In genomic region chr13:59345316-59345715, GRCh38 we compare ENCODE assay signal across 21 cellular contexts.
DNase-seq lines count a peak whose midpoint lies in the region; ATAC-seq and TF ChIP-seq lines count a peak whose summit lies in the region.
"Had no signal": no experiment of that assay in that cellular context is flagged by ENCODE, and none has a peak within 500 bp of the region (broad histone marks: within the 10 kb centered on the region; RNA-seq: fewer than 3 reads in every experiment).

No MANE protein-coding gene starts in this region.

- no peak for ATAC-seq in HG03175 (IDR thresholded peaks at IDR 0.05; ENCODE audit: unreplicated experiment)
- no peak for ATAC-seq in HG02759 (IDR thresholded peaks at IDR 0.05; ENCODE audit: unreplicated experiment)
- no peak for ATAC-seq in activated CD8-positive, alpha-beta memory T cell treated with anti-CD3 and anti-CD28 coated beads, Interleukin-2, amount 10 ng/mL, durations not matched to agents 7 days and 5 days
- ATAC-seq: activated CD4-positive, CD25-positive, alpha-beta regulatory T cell treated with anti-CD3 and anti-CD28 coated beads, Interleukin-2, amount 50 U/mL, for 24 hours; activated naive CD8-positive, alpha-beta T cell treated with anti-CD3 and anti-CD28 coated beads, Interleukin-2, amount 50 U/mL, for 24 hours; activated T-helper 17 cell treated with anti-CD3 and anti-CD28 coated beads, Interleukin-2, amount 50 U/mL, for 72 hours; stimulated activated naive CD8-positive, alpha-beta T cell treated with anti-CD3 and anti-CD28 coated beads, Interleukin-15, amount 100 ng/mL, for 72 hours had no signal

- H3K4me1 Mint-ChIP-seq in activated CD8-positive, alpha-beta memory T cell treated with anti-CD3 and anti-CD28 coated beads, Interleukin-2, amount 10 ng/mL, durations not matched to agents 7 days and 5 days = no peaks in the 10 kb centered on the region
- H3K4me1 Mint-ChIP-seq: activated naive CD8-positive, alpha-beta T cell treated with anti-CD3 and anti-CD28 coated beads, Interleukin-2, amount 50 U/mL, for 24 hours; activated T-helper 17 cell treated with anti-CD3 and anti-CD28 coated beads, Interleukin-2, amount 50 U/mL, for 72 hours; CD4-positive, CD25-positive, alpha-beta regulatory T cell; stimulated activated naive CD8-positive, alpha-beta T cell treated with anti-CD3 and anti-CD28 coated beads, Interleukin-15, amount 100 ng/mL, for 72 hours had no signal

- H2BK5ac ChIP-seq in mesendoderm (ENCODE audit: low read length) = no peak overlapping the region

- no peaks in the 10 kb centered on the region for H3K9me3 Mint-ChIP-seq in activated CD8-positive, alpha-beta memory T cell treated with anti-CD3 and anti-CD28 coated beads, Interleukin-2, amount 10 ng/mL, durations not matched to agents 7 days and 5 days (ENCODE audit: low read depth)
- H3K9me3 Mint-ChIP-seq: activated naive CD8-positive, alpha-beta T cell treated with anti-CD3 and anti-CD28 coated beads, Interleukin-2, amount 50 U/mL, for 24 hours; stimulated activated naive CD8-positive, alpha-beta T cell treated with anti-CD3 and anti-CD28 coated beads, Interleukin-15, amount 100 ng/mL, for 72 hours had no signal

- H3K4ac ChIP-seq in mesendoderm (ENCODE audit: low read depth, low read length) = peak overlapping the region; percentile 43

- H3K27me3 Mint-ChIP-seq in activated CD8-positive, alpha-beta memory T cell treated with anti-CD3 and anti-CD28 coated beads, Interleukin-2, amount 10 ng/mL, durations not matched to agents 7 days and 5 days = no peaks in the 10 kb centered on the region
- H3K27me3 Mint-ChIP-seq: CD4-positive, CD25-positive, alpha-beta regulatory T cell had no signal

- no peak overlapping the region for H4K5ac ChIP-seq in mesendoderm (ENCODE audit: low read length)

- DNase-seq in NCI-H69 (lab: John Stamatoyannopoulos, UW) (peak; percentile 89), fibroblast of pulmonary artery (ENCODE audit: low read depth) (peak; percentile 94), mesendoderm (no peak), RWPE1 (ENCODE audit: low spot score) (no peak)
- DNase-seq in activated CD8-positive, alpha-beta memory T cell treated with anti-CD3 and anti-CD28 coated beads, Interleukin-2, amount 10 ng/mL, durations not matched to agents 7 days and 5 days = no peak
- DNase-seq: activated naive CD8-positive, alpha-beta T cell treated with anti-CD3 and anti-CD28 coated beads, Interleukin-2, amount 50 U/mL, for 24 hours; CD4-positive, CD25-positive, alpha-beta regulatory T cell; DMS79; hippocampal formation; kidney; NCI-H1930; nucleus accumbens; right lobe of liver; SJCRH30; stimulated activated CD4-positive, alpha-beta T cell treated with anti-CD3 and anti-CD28 coated beads, Interleukin-2, amount 100 ng/mL, for 24 hours; stimulated activated naive CD8-positive, alpha-beta T cell treated with anti-CD3 and anti-CD28 coated beads, Interleukin-15, amount 100 ng/mL, for 72 hours had no signal

- CTCF ChIA-PET in RWPE1 (lab: Yijun Ruan, JAX) = no interaction called here
- CTCF ChIA-PET in activated CD8-positive, alpha-beta memory T cell treated with anti-CD3 and anti-CD28 coated beads, Interleukin-2, amount 10 ng/mL, durations not matched to agents 7 days and 5 days (lab: Charles Lee) = no interaction called here

- H3K27ac ChIP-seq in 22Rv1 (peak overlapping the region; percentile 95), mesendoderm (ENCODE audit: low read depth, low read length) (no peak overlapping the region), RWPE1 (no peak overlapping the region)
- H3K27ac ChIP-seq: right lobe of liver, SJCRH30 had no signal

- no peaks in the 10 kb centered on the region for H3K4me1 ChIP-seq in mesendoderm (ENCODE audit: control insufficient read depth, low read depth, low read length)
- H3K4me1 ChIP-seq: right lobe of liver, SJCRH30 had no signal

- no peak overlapping the region for H2BK15ac ChIP-seq in mesendoderm (replicated peaks; ENCODE audit: low read depth)

- no peaks in the 10 kb centered on the region for H3K36me3 Mint-ChIP-seq in activated CD8-positive, alpha-beta memory T cell treated with anti-CD3 and anti-CD28 coated beads, Interleukin-2, amount 10 ng/mL, durations not matched to agents 7 days and 5 days
- H3K36me3 Mint-ChIP-seq: CD4-positive, CD25-positive, alpha-beta regulatory T cell had no signal

- no peak overlapping the region for H3K27ac Mint-ChIP-seq in activated CD8-positive, alpha-beta memory T cell treated with anti-CD3 and anti-CD28 coated beads, Interleukin-2, amount 10 ng/mL, durations not matched to agents 7 days and 5 days
- H3K27ac Mint-ChIP-seq: activated naive CD8-positive, alpha-beta T cell treated with anti-CD3 and anti-CD28 coated beads, Interleukin-2, amount 50 U/mL, for 24 hours; activated T-helper 17 cell treated with anti-CD3 and anti-CD28 coated beads, Interleukin-2, amount 50 U/mL, for 72 hours; CD4-positive, CD25-positive, alpha-beta regulatory T cell; stimulated activated naive CD8-positive, alpha-beta T cell treated with anti-CD3 and anti-CD28 coated beads, Interleukin-15, amount 100 ng/mL, for 72 hours had no signal

- H3K27me3 ChIP-seq in mesendoderm (ENCODE audit: insufficient read depth, low read length, poor library complexity) = no peaks in the 10 kb centered on the region
- H3K27me3 ChIP-seq: right lobe of liver, SJCRH30 had no signal

- H2AK5ac ChIP-seq in mesendoderm (ENCODE audit: low read length) = peak overlapping the region; percentile 34

- no peak overlapping the region for H3K23ac ChIP-seq in mesendoderm (ENCODE audit: low read length)

- no peak overlapping the region for H3K4me3 ChIP-seq in fibroblast of pulmonary artery (replicated peaks; ENCODE audit: low read depth, low read length)
- no peak overlapping the region for H3K4me3 ChIP-seq in mesendoderm (ENCODE audit: low read length)
- H3K4me3 ChIP-seq: right lobe of liver, SJCRH30 had no signal

- H3K36me3 ChIP-seq in mesendoderm (ENCODE audit: control insufficient read depth, insufficient read depth, low read length) = no peaks in the 10 kb centered on the region
- H3K36me3 ChIP-seq: right lobe of liver, SJCRH30 had no signal

- H2BK120ac ChIP-seq in mesendoderm (ENCODE audit: low read depth, low read length) = no peak overlapping the region

- H4K8ac ChIP-seq in mesendoderm (ENCODE audit: low read depth, low read length) = no peak overlapping the region

- H3K79me2 ChIP-seq in mesendoderm (ENCODE audit: control insufficient read depth, insufficient read depth, low read length) = no peaks in the 10 kb centered on the region

- no peak overlapping the region for H3K4me2 ChIP-seq in mesendoderm (ENCODE audit: low read length)

- POLR2A ChIA-PET in RWPE1 (lab: Yijun Ruan, JAX; ENCODE audit: low non-redundant PET) = no interaction called here

- H3K9ac ChIP-seq in mesendoderm (ENCODE audit: low read length) = no peak overlapping the region

- no peak overlapping the region for H3K18ac ChIP-seq in mesendoderm (ENCODE audit: low read length)

- no CpG with 5 or more reads among the region's 2 CpGs for WGBS in mesendoderm (ENCODE audit: extremely low coverage, insufficient coverage, low lambda C conversion rate)

- H3K4me3 Mint-ChIP-seq in activated CD8-positive, alpha-beta memory T cell treated with anti-CD3 and anti-CD28 coated beads, Interleukin-2, amount 10 ng/mL, durations not matched to agents 7 days and 5 days = no peak overlapping the region
- H3K4me3 Mint-ChIP-seq: activated naive CD8-positive, alpha-beta T cell treated with anti-CD3 and anti-CD28 coated beads, Interleukin-2, amount 50 U/mL, for 24 hours; activated T-helper 17 cell treated with anti-CD3 and anti-CD28 coated beads, Interleukin-2, amount 50 U/mL, for 72 hours; CD4-positive, CD25-positive, alpha-beta regulatory T cell; stimulated activated naive CD8-positive, alpha-beta T cell treated with anti-CD3 and anti-CD28 coated beads, Interleukin-15, amount 100 ng/mL, for 72 hours had no signal

- peak overlapping the region; percentile 27 for H3K56ac ChIP-seq in mesendoderm (ENCODE audit: low read length)

- no peak for TF ChIP-seq CTCF in 22Rv1 (IDR thresholded peaks at IDR 0.05)
- no peak for TF ChIP-seq CTCF in fibroblast of pulmonary artery (IDR thresholded peaks at IDR 0.05; ENCODE audit: low read length, missing control alignments)
- TF ChIP-seq CTCF in RWPE1 (conservative IDR thresholded peaks at IDR 0.05; ENCODE audit: low read depth) = no peak

- no peaks in the 10 kb centered on the region for H3K79me1 ChIP-seq in mesendoderm (ENCODE audit: low read length)

Comparison
In these comparisons a context has a peak if more than half of its experiments do, and no peak if none do; other contexts are left out.
1. DNase-seq: peak in NCI-H69 (single experiment) and fibroblast of pulmonary artery (single experiment); none in mesendoderm (single experiment), RWPE1 (single experiment) and activated CD8-positive, alpha-beta memory T cell treated with anti-CD3 and anti-CD28 coated beads, Interleukin-2, amount 10 ng/mL, durations not matched to agents 7 days and 5 days (single experiment).